Comparison of ENCODE assay signal across 12 cellular contexts in genomic region chr3:40930131-40930538, GRCh38.
A peak's percentile ranks its signal among the peaks of the same experiment; 100 is the strongest.
DNase-seq lines count a peak whose midpoint lies in the region; ATAC-seq and TF ChIP-seq lines count a peak whose summit lies in the region.
"Had no signal": no experiment of that assay in that cellular context is flagged by ENCODE, and none has a peak within 500 bp of the region (broad histone marks: within the 10 kb centered on the region; RNA-seq: fewer than 3 reads in every experiment).

No MANE protein-coding gene starts in this region.

- H3K27me3 Mint-ChIP-seq in Caco-2 (ENCODE audit: insufficient read depth, unreplicated experiment) = no peaks in the 10 kb centered on the region

- TF ChIP-seq CTCF in Caco-2 (IDR thresholded peaks at IDR 0.05; ENCODE audit: insufficient read depth in 1 of 2, low read depth in 1 of 2, low read length in 1 of 2, severe bottlenecking in 1 of 2, unreplicated experiment in 1 of 2) (peak; percentile 24 to 40), NB4 (IDR thresholded peaks at IDR 0.05; ENCODE audit: low read depth, low read length) (no peak), cardiac fibroblast (IDR thresholded peaks at IDR 0.05; ENCODE audit: low read depth, low read length) (no peak), lung (IDR thresholded peaks at IDR 0.05; ENCODE audit: control extremely low read depth, extremely low read depth) (no peak)

- CTCF ChIA-PET in Caco-2 (lab: Charles Lee) = no interaction called here

- H3K27me3 ChIP-seq in Caco-2 (replicated peaks; ENCODE audit: control insufficient read depth, insufficient read depth, low read length) (no peaks in the 10 kb centered on the region), lung (ENCODE audit: control insufficient read depth, insufficient read depth) (no peaks in the 10 kb centered on the region)
- H3K27me3 ChIP-seq: MG63 had no signal

- H3K4me3 ChIP-seq in Caco-2 (ENCODE audit: low read depth, low read length) (no peak overlapping the region), NB4 (ENCODE audit: low read depth, low read length) (no peak overlapping the region), cardiac fibroblast (replicated peaks in 1 of 2; ENCODE audit: low read depth in 2 of 2, low read length in 2 of 2) (no peak overlapping the region), lung (no peak overlapping the region)
- H3K4me3 ChIP-seq: MG63 had no signal

- H3K9me3 ChIP-seq in Caco-2 (0 out of 2 replicates have a peak, but pooled peaks cover 3% of the 10 kb centered on the region), lung (ENCODE audit: control insufficient read depth in 2 of 2, insufficient read depth in 1 of 2, low read length in 1 of 2) (peaks cover 0 to 8% of the 10 kb centered on the region in 2 donors)
- H3K9me3 ChIP-seq: MG63 had no signal

- H3K36me3 Mint-ChIP-seq in Caco-2 (ENCODE audit: insufficient read depth, unreplicated experiment) = no peaks in the 10 kb centered on the region

- H3K36me3 ChIP-seq in Caco-2 (ENCODE audit: control insufficient read depth, insufficient read depth, low read length) (no peaks in the 10 kb centered on the region), lung (ENCODE audit: control insufficient read depth in 2 of 2, insufficient read depth in 2 of 2, low read length in 2 of 2) (no peaks in the 10 kb centered on the region)
- H3K36me3 ChIP-seq: MG63 had no signal

- peaks cover 4% of the 10 kb centered on the region; the same call in 1 of the 2 replicates for H3K4me1 ChIP-seq in Caco-2
- H3K4me1 ChIP-seq in lung (ENCODE audit: control insufficient read depth in 2 of 2, insufficient read depth in 2 of 2, low read length in 2 of 2) = peaks cover 0 to 13% of the 10 kb centered on the region in 2 donors

- H3K9me3 Mint-ChIP-seq in Caco-2 (ENCODE audit: unreplicated experiment) = peaks cover 17% of the 10 kb centered on the region

- no peak for TF ChIP-seq POLR2A in NB4 (IDR thresholded peaks at IDR 0.05; ENCODE audit: extremely low read depth, insufficient read length)

- intact Hi-C loops in Caco-2 (cut with micrococcal nuclease; ENCODE audit: unreplicated experiment) = no loop called here

- peak; percentile 59 for ATAC-seq in lung (ENCODE audit: insufficient read depth, low FRiP score)
- ATAC-seq in HG03039 (IDR thresholded peaks at IDR 0.05; ENCODE audit: unreplicated experiment) = no peak

- no peak overlapping the region for H3K4me3 Mint-ChIP-seq in Caco-2 (ENCODE audit: unreplicated experiment)

- BruUV-seq in Caco-2 (replicated peaks; lab: Mats Ljungman, UMichigan) = no TSS peak

- no peaks in the 10 kb centered on the region for H3K4me1 Mint-ChIP-seq in Caco-2 (ENCODE audit: low read depth, unreplicated experiment)

- POLR2A ChIA-PET in Caco-2 (lab: Charles Lee) = no interaction called here

- DNase-seq in Caco-2 (peak; percentile 44 to 50), NB4 (ENCODE audit: low read depth) (peak; percentile 10), cardiac fibroblast (ENCODE audit: low read depth in 2 of 2) (peak; percentile 2 to 7), lung (ENCODE audit: low spot score) (peak; percentile 57), SHP77 (lab: John Stamatoyannopoulos, UW) (no peak), NCI-H2107 treated with DMSO at 0.1 percent for 48 hours (lab: John Stamatoyannopoulos, UW; ENCODE audit: unreplicated experiment) (no peak), NCI-H2171 (lab: John Stamatoyannopoulos, UW) (no peak)
- DNase-seq: head of caudate nucleus, NCI-H82 had no signal

- no peak overlapping the region for H3K27ac Mint-ChIP-seq in Caco-2 (ENCODE audit: unreplicated experiment)

- no peak overlapping the region for H3K27ac ChIP-seq in lung (ENCODE audit: low read depth in 1 of 2, low read length in 1 of 2)
- H3K27ac ChIP-seq: C4-2B had no signal

Comparison
In these comparisons a context has a peak if more than half of its experiments do, and no peak if none do; other contexts are left out.
1. DNase-seq: peak in Caco-2 (2 of 2), NB4 (single experiment), cardiac fibroblast (2 of 2) and lung (single experiment); none in SHP77 (0 of 2), NCI-H2107 treated with DMSO at 0.1 percent for 48 hours (single experiment) and NCI-H2171 (single experiment).
2. CTCF ChIP-seq: peak in Caco-2 (2 of 2); none in NB4 (single experiment), cardiac fibroblast (single experiment) and lung (single experiment).